ENCODE assay signal across 8 cellular contexts in the genomic region with DNA sequence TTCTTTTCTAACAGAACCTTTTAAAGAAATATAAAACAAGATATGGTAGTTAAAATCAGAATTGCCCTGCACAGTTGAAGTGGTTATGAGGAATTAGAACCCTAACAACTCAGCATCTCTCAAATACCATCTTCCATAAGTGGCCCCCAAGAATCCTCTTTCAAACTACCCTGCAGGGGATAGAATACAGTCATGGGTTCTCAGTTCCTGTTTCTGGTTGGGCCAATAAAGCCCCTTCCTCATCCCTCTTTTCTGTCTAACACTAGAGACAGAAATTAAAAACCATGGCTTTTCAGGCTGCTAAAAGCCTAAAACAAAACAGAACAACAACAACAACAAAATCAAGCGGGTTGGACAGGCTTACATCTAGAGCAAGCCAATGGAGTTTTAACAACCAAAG. TPM values are rescaled to one million over a fixed set of nuclear protein-coding genes. Genes with fewer than 3 reads are reported as not detected.
DNase-seq lines count a peak whose midpoint lies in the region; ATAC-seq, FAIRE-seq and TF ChIP-seq lines count a peak whose summit lies in the region.

No MANE protein-coding gene starts in this region.

- H3K4me1 Mint-ChIP-seq in stimulated activated naive B cell treated with anti-CD40 and anti-IgM and Interleukin-4, amounts not matched to agents 10 μg/mL and 1 μg/mL and 100 μg/mL, for 72 hours = peaks cover 12 to 19% of the 10 kb centered on the region in 2 donors
- H3K4me1 Mint-ChIP-seq in natural killer cell treated with Interleukin-12 subunit alpha and Interleukin-12 subunit beta and Interleukin-15 and Interleukin-18, amount 100 ng/mL, for 72 hours (ENCODE audit: low read depth in 2 of 2) = peaks cover 5 to 6% of the 10 kb centered on the region in 2 donors

- H3K27me3 Mint-ChIP-seq in stimulated activated naive B cell treated with anti-CD40 and anti-IgM and Interleukin-4, amounts not matched to agents 10 μg/mL and 1 μg/mL and 100 μg/mL, for 72 hours = no peaks in the 10 kb centered on the region
- peaks cover 0 to 3% of the 10 kb centered on the region in 2 donors for H3K27me3 Mint-ChIP-seq in natural killer cell treated with Interleukin-12 subunit alpha and Interleukin-12 subunit beta and Interleukin-15 and Interleukin-18, amount 100 ng/mL, for 72 hours

- H3K36me3 ChIP-seq in mammary epithelial cell (ENCODE audit: insufficient read depth, low read length) (no peaks in the 10 kb centered on the region), pancreas (no peaks in the 10 kb centered on the region)

- H3K27me3 ChIP-seq in mammary epithelial cell (ENCODE audit: insufficient read depth, low read length) = no peaks in the 10 kb centered on the region
- no peaks in the 10 kb centered on the region for H3K27me3 ChIP-seq in pancreas

- peak overlapping the region; percentile 100 for H3K27ac ChIP-seq in mammary epithelial cell (ENCODE audit: insufficient read depth, low read depth, low read length)
- H3K27ac ChIP-seq in pancreas = peak overlapping the region in 2 of 4 donors; percentile 63 to 68

- in situ Hi-C loops in mammary epithelial cell (cut with MboI; ENCODE audit: low sequenced_read_pairs in 2 of 2) = no loop called here

- CTCF ChIA-PET in mammary epithelial cell (lab: Charles Lee; ENCODE audit: low non-redundant PET) = no interaction called here

- BruUV-seq in mammary epithelial cell (replicated peaks; lab: Mats Ljungman, UMichigan) = no TSS peak

- 100% methylated on average over 1 of the region's 1 CpG for WGBS in mammary epithelial cell (ENCODE audit: low coverage, missing lambda C conversion rate)
- WGBS in pancreas, 2 donors = 95 to 99% methylated on average over 1 of the region's 1 CpG

- H2AFZ ChIP-seq in mammary epithelial cell (ENCODE audit: low read depth, low read length) = no peak overlapping the region

- H3K9me3 ChIP-seq in mammary epithelial cell (replicated peaks; ENCODE audit: insufficient read depth, low read length) (no peaks in the 10 kb centered on the region), pancreas (no peaks in the 10 kb centered on the region)

- ATAC-seq in GM19351 (IDR thresholded peaks at IDR 0.05; ENCODE audit: unreplicated experiment) = peak; percentile 26
- ATAC-seq in HG02973 (IDR thresholded peaks at IDR 0.05; ENCODE audit: unreplicated experiment) = peak; percentile 14
- peak; percentile 39 to 40 for ATAC-seq in stimulated activated naive B cell treated with anti-CD40 and anti-IgM and Interleukin-4, amounts not matched to agents 10 μg/mL and 1 μg/mL and 100 μg/mL, for 72 hours (replicated peaks)
- no peak for ATAC-seq in natural killer cell treated with Interleukin-12 subunit alpha and Interleukin-12 subunit beta and Interleukin-15 and Interleukin-18, amount 100 ng/mL, for 72 hours
- ATAC-seq in HG02571 (IDR thresholded peaks at IDR 0.05; ENCODE audit: unreplicated experiment) = no peak
- ATAC-seq in pancreas = no peak

- no peak for TF ChIP-seq CTCF in mammary epithelial cell (conservative IDR thresholded peaks at IDR 0.05 in 1 of 2, IDR thresholded peaks at IDR 0.05 in 1 of 2; ENCODE audit: extremely low read depth in 1 of 2, insufficient read depth in 1 of 2, low read depth in 1 of 2, low read length in 2 of 2)
- TF ChIP-seq CTCF in pancreas (IDR thresholded peaks at IDR 0.05) = no peak

- no peak for DNase-seq in mammary epithelial cell
- no peak for DNase-seq in stimulated activated naive B cell treated with anti-CD40 and anti-IgM and Interleukin-4, amounts not matched to agents 10 μg/mL and 1 μg/mL and 100 μg/mL, for 72 hours
- DNase-seq in NCI-H510A treated with DMSO at 0.1 percent for 48 hours (lab: John Stamatoyannopoulos, UW) = no peak
- no peak for DNase-seq in natural killer cell treated with Interleukin-12 subunit alpha and Interleukin-12 subunit beta and Interleukin-15 and Interleukin-18, amount 100 ng/mL, for 72 hours (ENCODE audit: low spot score)
- DNase-seq in pancreas = no peak

- no peak overlapping the region for H3K9ac ChIP-seq in mammary epithelial cell (ENCODE audit: insufficient read depth, low read length)

- H3K9me3 Mint-ChIP-seq in stimulated activated naive B cell treated with anti-CD40 and anti-IgM and Interleukin-4, amounts not matched to agents 10 μg/mL and 1 μg/mL and 100 μg/mL, for 72 hours = no peaks in the 10 kb centered on the region
- H3K9me3 Mint-ChIP-seq in natural killer cell treated with Interleukin-12 subunit alpha and Interleukin-12 subunit beta and Interleukin-15 and Interleukin-18, amount 100 ng/mL, for 72 hours = no peaks in the 10 kb centered on the region

- H3K27ac Mint-ChIP-seq in stimulated activated naive B cell treated with anti-CD40 and anti-IgM and Interleukin-4, amounts not matched to agents 10 μg/mL and 1 μg/mL and 100 μg/mL, for 72 hours = no peak overlapping the region
- H3K27ac Mint-ChIP-seq in natural killer cell treated with Interleukin-12 subunit alpha and Interleukin-12 subunit beta and Interleukin-15 and Interleukin-18, amount 100 ng/mL, for 72 hours = no peak overlapping the region

- peak overlapping the region; percentile 4 to 27 for H3K4me3 Mint-ChIP-seq in stimulated activated naive B cell treated with anti-CD40 and anti-IgM and Interleukin-4, amounts not matched to agents 10 μg/mL and 1 μg/mL and 100 μg/mL, for 72 hours
- no peak overlapping the region for H3K4me3 Mint-ChIP-seq in natural killer cell treated with Interleukin-12 subunit alpha and Interleukin-12 subunit beta and Interleukin-15 and Interleukin-18, amount 100 ng/mL, for 72 hours

- no peak overlapping the region for H3K4me2 ChIP-seq in mammary epithelial cell (ENCODE audit: insufficient read depth, low read depth, low read length)

- intact Hi-C loops in mammary epithelial cell (cut with micrococcal nuclease) = no loop called here
- intact Hi-C loops in pancreas (cut with DNase I) = no loop called here

- FAIRE-seq in pancreas (lab: Jason Lieb, UNC) = no peak

- H3K4me1 ChIP-seq in mammary epithelial cell (ENCODE audit: insufficient read depth, low read length) = peaks cover 16% of the 10 kb centered on the region
- H3K4me1 ChIP-seq in pancreas = peaks cover 6 to 15% (median 6%) of the 10 kb centered on the region in 3 donors

- no peaks in the 10 kb centered on the region for H4K20me1 ChIP-seq in mammary epithelial cell (ENCODE audit: insufficient read depth, low read length)

- no peaks in the 10 kb centered on the region for H3K79me2 ChIP-seq in mammary epithelial cell (ENCODE audit: insufficient read depth, low read length)

- peaks cover 2 to 4% of the 10 kb centered on the region in 2 donors for H3K36me3 Mint-ChIP-seq in stimulated activated naive B cell treated with anti-CD40 and anti-IgM and Interleukin-4, amounts not matched to agents 10 μg/mL and 1 μg/mL and 100 μg/mL, for 72 hours
- no peaks in the 10 kb centered on the region for H3K36me3 Mint-ChIP-seq in natural killer cell treated with Interleukin-12 subunit alpha and Interleukin-12 subunit beta and Interleukin-15 and Interleukin-18, amount 100 ng/mL, for 72 hours

- H3K4me3 ChIP-seq in mammary epithelial cell (replicated peaks in 1 of 3; ENCODE audit: insufficient read depth in 1 of 3, low read depth in 2 of 3, low read length in 3 of 3) (no peak overlapping the region), pancreas (no peak overlapping the region)

- dilution Hi-C loops in mammary epithelial cell (cut with HindIII; ENCODE audit: low sequenced_read_pairs) = no loop called here

RNA-seq across cellular contexts. Expression of gene LCA5, which starts 6.7 kb away (rescaled TPM):
- 10 to 100 TPM in 1 of 2 donors, 1 to 10 TPM in 1; 4.8 to 20.0 TPM for total RNA-seq in mammary epithelial cell
- 0.63 TPM for polyA plus RNA-seq in mammary epithelial cell
- not detected for polyA minus RNA-seq in mammary epithelial cell
- total RNA-seq in natural killer cell treated with Interleukin-12 subunit alpha and Interleukin-12 subunit beta and Interleukin-15 and Interleukin-18, amount 100 ng/mL, for 72 hours = under 1 TPM; 0.07 to 0.08 TPM
- total RNA-seq in pancreas = 1 to 10 TPM; 1.8 to 7.9 (median 2.6) TPM
- 1 to 10 TPM; 1.3 to 2.9 TPM for polyA plus RNA-seq in pancreas

Comparison
In these comparisons a context has a peak if more than half of its experiments do, and no peak if none do; other contexts are left out.
1. ATAC-seq: peak in GM19351 (single experiment), HG02973 (single experiment) and stimulated activated naive B cell treated with anti-CD40 and anti-IgM and Interleukin-4, amounts not matched to agents 10 μg/mL and 1 μg/mL and 100 μg/mL, for 72 hours (2 of 2); none in natural killer cell treated with Interleukin-12 subunit alpha and Interleukin-12 subunit beta and Interleukin-15 and Interleukin-18, amount 100 ng/mL, for 72 hours (0 of 2), HG02571 (single experiment) and pancreas (0 of 4).